In genomic region chr17:1562178-1562643, GRCh38 we compare ENCODE assay signal across 1 cellular context.
TF ChIP-seq lines count a peak whose summit lies in the region.

No MANE protein-coding gene starts in this region.

TF ChIP-seq in K562, 482 proteins besides CTCF, POLR2A, EP300 and RAD21 (continued from another document):
- TF ChIP-seq, protein P1, sequence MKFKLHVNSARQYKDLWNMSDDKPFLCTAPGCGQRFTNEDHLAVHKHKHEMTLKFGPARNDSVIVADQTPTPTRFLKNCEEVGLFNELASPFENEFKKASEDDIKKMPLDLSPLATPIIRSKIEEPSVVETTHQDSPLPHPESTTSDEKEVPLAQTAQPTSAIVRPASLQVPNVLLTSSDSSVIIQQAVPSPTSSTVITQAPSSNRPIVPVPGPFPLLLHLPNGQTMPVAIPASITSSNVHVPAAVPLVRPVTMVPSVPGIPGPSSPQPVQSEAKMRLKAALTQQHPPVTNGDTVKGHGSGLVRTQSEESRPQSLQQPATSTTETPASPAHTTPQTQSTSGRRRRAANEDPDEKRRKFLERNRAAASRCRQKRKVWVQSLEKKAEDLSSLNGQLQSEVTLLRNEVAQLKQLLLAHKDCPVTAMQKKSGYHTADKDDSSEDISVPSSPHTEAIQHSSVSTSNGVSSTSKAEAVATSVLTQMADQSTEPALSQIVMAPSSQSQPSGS (CRISPR knock-in tag; IDR thresholded peaks at IDR 0.05) = no peak
- no peak for TF ChIP-seq DACH1 (IDR thresholded peaks at IDR 0.05; ENCODE audit: partially characterized antibody)
- TF ChIP-seq FUS (optimal IDR thresholded peaks at IDR 0.05; ENCODE audit: low read depth, low read length) = peak; percentile 16
- TF ChIP-seq JUN (IDR thresholded peaks at IDR 0.05; ENCODE audit: borderline replicate concordance, low read depth, low read length) = no peak
- no peak for TF ChIP-seq JUN (CRISPR knock-in tag; IDR thresholded peaks at IDR 0.05; ENCODE audit: borderline replicate concordance)
- TF ChIP-seq SP2 (IDR thresholded peaks at IDR 0.05; ENCODE audit: extremely low read depth, low read depth, low read length, poor library complexity, severe bottlenecking) = no peak
- TF ChIP-seq NFE2 (IDR thresholded peaks at IDR 0.05; ENCODE audit: low read depth) = no peak
- no peak for TF ChIP-seq ZNF444 (CRISPR knock-in tag; IDR thresholded peaks at IDR 0.05)
- TF ChIP-seq SREBF2 (CRISPR knock-in tag; IDR thresholded peaks at IDR 0.05) = no peak
- peak; percentile 19; the same call in 1 of the 2 replicates for TF ChIP-seq BHLHE40 (IDR thresholded peaks at IDR 0.05; ENCODE audit: low read length)
- no peak for TF ChIP-seq ZMIZ1 (IDR thresholded peaks at IDR 0.05; ENCODE audit: low read depth in 2 of 2, low read length in 2 of 2)
- no peak for TF ChIP-seq TAF9B (IDR thresholded peaks at IDR 0.05; ENCODE audit: partially characterized antibody)
